In genomic region chr3:149812606-149813366, GRCh38 we compare ENCODE assay signal across 8 cellular contexts.
A peak's percentile ranks its signal among the peaks of the same experiment; 100 is the strongest.
DNase-seq lines count a peak whose midpoint lies in the region; ATAC-seq, FAIRE-seq and TF ChIP-seq lines count a peak whose summit lies in the region.

A gene with protein sequence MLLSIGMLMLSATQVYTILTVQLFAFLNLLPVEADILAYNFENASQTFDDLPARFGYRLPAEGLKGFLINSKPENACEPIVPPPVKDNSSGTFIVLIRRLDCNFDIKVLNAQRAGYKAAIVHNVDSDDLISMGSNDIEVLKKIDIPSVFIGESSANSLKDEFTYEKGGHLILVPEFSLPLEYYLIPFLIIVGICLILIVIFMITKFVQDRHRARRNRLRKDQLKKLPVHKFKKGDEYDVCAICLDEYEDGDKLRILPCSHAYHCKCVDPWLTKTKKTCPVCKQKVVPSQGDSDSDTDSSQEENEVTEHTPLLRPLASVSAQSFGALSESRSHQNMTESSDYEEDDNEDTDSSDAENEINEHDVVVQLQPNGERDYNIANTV (plus strand): TSS chr3:149813215. CDS start chr3:149846027, 32,812 bp downstream.

- peaks cover 56% of the 10 kb centered on the region for H3K4me1 Mint-ChIP-seq in central memory CD8-positive, alpha-beta T cell

- H3K36me3 Mint-ChIP-seq in central memory CD8-positive, alpha-beta T cell (ENCODE audit: insufficient read depth): peaks cover 7% of the 10 kb centered on the region

- peak; percentile 17 for FAIRE-seq in islet of Langerhans (lab: Jason Lieb, UNC)

- no peaks in the 10 kb centered on the region for H3K9me3 Mint-ChIP-seq in central memory CD8-positive, alpha-beta T cell

- peak within 1 kb of the TSS; percentile 96 for H3K27ac Mint-ChIP-seq in central memory CD8-positive, alpha-beta T cell (ENCODE audit: low read depth)

- peaks cover 8% of the 10 kb centered on the region for H3K27me3 Mint-ChIP-seq in central memory CD8-positive, alpha-beta T cell

- peak; percentile 73 for TF ChIP-seq POLR2A in GM19099 (IDR thresholded peaks at IDR 0.05; ENCODE audit: extremely low read depth, insufficient read length, low read depth)

- H3K4me3 Mint-ChIP-seq in central memory CD8-positive, alpha-beta T cell: peak within 1 kb of the TSS; percentile 98

- peak; percentile 86 for ATAC-seq in HG03378 (IDR thresholded peaks at IDR 0.05; ENCODE audit: unreplicated experiment)
- peak; percentile 94 to 96 for ATAC-seq in activated CD4-positive, CD25-positive, alpha-beta regulatory T cell treated with anti-CD3 and anti-CD28 coated beads, Interleukin-2, amount 50 U/mL, for 24 hours
- peak; percentile 97 for ATAC-seq in central memory CD8-positive, alpha-beta T cell (replicated peaks; ENCODE audit: extremely low read depth, poor library complexity, severe bottlenecking)

- DNase-seq in AML-193 (lab: John Stamatoyannopoulos, UW) (peak; percentile 91 to 94), NCI-H446 treated with DMSO at 0.1 percent for 48 hours (lab: John Stamatoyannopoulos, UW) (peak; percentile 94)
- DNase-seq in central memory CD8-positive, alpha-beta T cell (ENCODE audit: low spot score in 2 of 2): peak; percentile 86
- DNase-seq in stimulated activated CD4-positive, alpha-beta T cell treated with anti-CD3 and anti-CD28 coated beads, Interleukin-12 subunit alpha, Interleukin-12 subunit beta, amount 100 ng/mL, for 24 hours (ENCODE audit: low read depth in 2 of 2): peak; percentile 86 to 90

Comparison
In these comparisons a context has a peak if more than half of its experiments do, and no peak if none do; other contexts are left out.
1. Peak in every context shown above with its lines: DNase-seq and ATAC-seq.